Comparison of ENCODE assay signal across 9 cellular contexts in genomic region chr15:49145651-49146609, GRCh38. TPM values are rescaled to one million over a fixed set of nuclear protein-coding genes. Genes with fewer than 3 reads are reported as not detected.
DNase-seq lines count a peak whose midpoint lies in the region; ATAC-seq lines count a peak whose summit lies in the region.
"Had no signal": no experiment of that assay in that cellular context is flagged by ENCODE, and none has a peak within 500 bp of the region (broad histone marks: within the 10 kb centered on the region; RNA-seq: fewer than 3 reads in every experiment).

No MANE protein-coding gene starts in this region.

- ATAC-seq in naive thymus-derived CD8-positive, alpha-beta T cell, result peak; percentile 39 to 58
- ATAC-seq in GM19328 (IDR thresholded peaks at IDR 0.05; ENCODE audit: unreplicated experiment) (no peak), GM19324 (IDR thresholded peaks at IDR 0.05; ENCODE audit: low FRiP score, unreplicated experiment) (no peak)

- H3K9me3 Mint-ChIP-seq in naive thymus-derived CD8-positive, alpha-beta T cell, result no peaks in the 10 kb centered on the region
- H3K9me3 Mint-ChIP-seq: stimulated activated naive B cell treated with anti-CD40 and anti-IgM and Interleukin-4, amounts not matched to agents 10 μg/mL and 1 μg/mL and 100 μg/mL, for 72 hours had no signal

- H3K27me3 Mint-ChIP-seq in naive thymus-derived CD8-positive, alpha-beta T cell, result no peaks in the 10 kb centered on the region
- H3K27me3 Mint-ChIP-seq: stimulated activated naive B cell treated with anti-CD40 and anti-IgM and Interleukin-4, amounts not matched to agents 10 μg/mL and 1 μg/mL and 100 μg/mL, for 72 hours had no signal

- peak overlapping the region in 3 of 10 donors; percentile 24 to 74 (median 62) for H3K27ac Mint-ChIP-seq in naive thymus-derived CD8-positive, alpha-beta T cell

- H3K36me3 Mint-ChIP-seq in naive thymus-derived CD8-positive, alpha-beta T cell, result peaks cover 3 to 52% (median 9%) of the 10 kb centered on the region in 3 donors

- peak overlapping the region; percentile 19 for H3K27ac ChIP-seq in epithelial cell of prostate

- peak overlapping the region in 1 of 10 donors; percentile 15 for H3K4me3 Mint-ChIP-seq in naive thymus-derived CD8-positive, alpha-beta T cell
- H3K4me3 Mint-ChIP-seq: stimulated activated naive B cell treated with anti-CD40 and anti-IgM and Interleukin-4, amounts not matched to agents 10 μg/mL and 1 μg/mL and 100 μg/mL, for 72 hours had no signal

- POLR2A ChIA-PET in naive thymus-derived CD8-positive, alpha-beta T cell (lab: Charles Lee), result no interaction called here

- DNase-seq in NOMO-1 treated with DMSO at 0.1 percent for 48 hours (lab: John Stamatoyannopoulos, UW; ENCODE audit: unreplicated experiment), result peak; percentile 10
- no peak for DNase-seq in NOMO-1 treated with dmso at 0.1 percent for 144 hours (lab: John Stamatoyannopoulos, UW; ENCODE audit: unreplicated experiment)
- DNase-seq in HuH-7 (ENCODE audit: low spot score), result peak; percentile 20
- DNase-seq in SW480 (ENCODE audit: low spot score), result peak; percentile 25
- no peak for DNase-seq in epithelial cell of prostate (ENCODE audit: low read depth, low spot score)
- DNase-seq in naive thymus-derived CD8-positive, alpha-beta T cell, result peak in 7 of 10 donors; percentile 3 to 63 (median 18)
- DNase-seq: stimulated activated naive B cell treated with anti-CD40 and anti-IgM and Interleukin-4, amounts not matched to agents 10 μg/mL and 1 μg/mL and 100 μg/mL, for 72 hours had no signal

- H3K4me1 Mint-ChIP-seq in naive thymus-derived CD8-positive, alpha-beta T cell, result peaks cover 20 to 51% (median 49%) of the 10 kb centered on the region in 4 donors

RNA-seq across cellular contexts. Expression of gene COPS2, which starts 9.5 kb away (rescaled TPM):
- total RNA-seq in naive thymus-derived CD8-positive, alpha-beta T cell, result 10 to 100 TPM; 57.0 to 60.2 TPM
- 10 to 100 TPM; 26.2 to 32.4 (median 28.1) TPM for polyA plus RNA-seq in naive thymus-derived CD8-positive, alpha-beta T cell

RNA-seq across cellular contexts. Expression of gene GALK2, which starts 24.1 kb away (rescaled TPM):
- total RNA-seq in naive thymus-derived CD8-positive, alpha-beta T cell, result 10 to 100 TPM; 26.3 to 27.9 TPM
- polyA plus RNA-seq in naive thymus-derived CD8-positive, alpha-beta T cell, result 10 to 100 TPM; 18.8 to 21.5 (median 19.3) TPM

Comparison
In these comparisons a context has a peak if more than half of its experiments do, and no peak if none do; other contexts are left out.
1. DNase-seq: peak in NOMO-1 treated with DMSO at 0.1 percent for 48 hours (single experiment), HuH-7 (single experiment), SW480 (single experiment) and naive thymus-derived CD8-positive, alpha-beta T cell (7 of 10); none in NOMO-1 treated with dmso at 0.1 percent for 144 hours (single experiment) and epithelial cell of prostate (single experiment).
2. ATAC-seq: peak in naive thymus-derived CD8-positive, alpha-beta T cell (2 of 2); none in GM19328 (single experiment) and GM19324 (single experiment).